8 cellular contexts compared by ENCODE assay signal in the genomic region with DNA sequence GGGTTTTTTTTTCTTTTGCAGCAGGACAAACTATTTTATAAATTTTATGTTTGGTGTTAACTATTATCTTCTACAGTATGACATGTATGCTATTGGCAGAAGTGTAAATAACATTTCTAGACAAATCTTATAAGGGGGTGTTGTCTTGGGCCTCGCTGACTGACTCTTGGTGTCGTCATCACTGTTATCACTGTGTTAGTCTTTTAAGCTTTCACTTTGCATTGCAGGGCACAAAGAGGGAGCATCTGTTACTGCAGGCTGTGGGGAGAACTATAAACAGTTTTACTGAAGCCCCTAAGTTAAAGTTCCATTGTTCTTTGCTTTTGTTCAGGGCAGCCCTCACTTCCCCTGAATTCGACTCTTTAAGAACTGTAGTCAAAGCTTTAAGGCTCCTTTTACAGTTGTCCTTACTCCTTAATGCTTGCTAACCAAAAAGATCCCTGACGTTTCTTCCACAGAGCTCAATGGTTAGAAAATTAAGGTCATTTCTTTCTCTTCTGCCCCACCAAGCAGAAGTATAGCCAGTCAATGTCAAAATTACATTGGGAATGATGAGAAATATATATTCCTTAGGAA.
DNase-seq lines count a peak whose midpoint lies in the region; ATAC-seq lines count a peak whose summit lies in the region.

No MANE protein-coding gene starts in this region.

- DNase-seq in DMS114 treated with DMSO at 0.1 percent for 48 hours (lab: John Stamatoyannopoulos, UW; ENCODE audit: unreplicated experiment) (peak; percentile 38), astrocyte of the hippocampus (ENCODE audit: low read depth, low spot score) (peak; percentile 23), myocyte (ENCODE audit: low read depth) (peak; percentile 28), NCI-H1092 treated with DMSO at 0.1 percent for 48 hours (lab: John Stamatoyannopoulos, UW) (no peak), UCSD-AML1 (lab: John Stamatoyannopoulos, UW; ENCODE audit: unreplicated experiment) (no peak)

- ATAC-seq in HG02798 (IDR thresholded peaks at IDR 0.05; ENCODE audit: poor library complexity, unreplicated experiment) (peak; percentile 59), HG02759 (IDR thresholded peaks at IDR 0.05; ENCODE audit: unreplicated experiment) (no peak), HG02870 (IDR thresholded peaks at IDR 0.05; ENCODE audit: unreplicated experiment) (no peak)

Comparison
In these comparisons a context has a peak if more than half of its experiments do, and no peak if none do; other contexts are left out.
1. DNase-seq: peak in DMS114 treated with DMSO at 0.1 percent for 48 hours (single experiment), astrocyte of the hippocampus (single experiment) and myocyte (single experiment); none in NCI-H1092 treated with DMSO at 0.1 percent for 48 hours (single experiment) and UCSD-AML1 (single experiment).